1 cellular context compared by ENCODE assay signal in genomic region chr17:41835214-41835799, GRCh38.
A peak's percentile ranks its signal among the peaks of the same experiment; 100 is the strongest.
TF ChIP-seq lines count a peak whose summit lies in the region.

No MANE protein-coding gene starts in this region.

TF ChIP-seq in H1, 55 proteins besides CTCF, POLR2A, EP300 and RAD21:
- TF ChIP-seq TAF7 (optimal IDR thresholded peaks at IDR 0.05; ENCODE audit: borderline replicate concordance, low read depth, low read length) = no peak
- TF ChIP-seq EZH2 (IDR thresholded peaks at IDR 0.05; ENCODE audit: low read depth, low read length, severe bottlenecking) = peak; percentile 31
